ENCODE assay signal across 8 cellular contexts in genomic region chr7:1290262-1291039, GRCh38. TPM values are rescaled to one million over a fixed set of nuclear protein-coding genes. Genes with fewer than 3 reads are reported as not detected.
DNase-seq lines count a peak whose midpoint lies in the region; ATAC-seq, FAIRE-seq and TF ChIP-seq lines count a peak whose summit lies in the region.

No MANE protein-coding gene starts in this region.

- CTCF ChIA-PET in AG04449 (lab: Yijun Ruan, JAX), result interaction anchor here (1.1 to 1.6 kb wide), 8 partner anchors 10 to 1188 kb away, joined by 3 to 7 read pairs (median 3); no protein-coding TSS in a partner anchor
- CTCF ChIA-PET in activated CD4-positive, alpha-beta memory T cell treated with anti-CD3 and anti-CD28 coated beads for 36 hours (lab: Charles Lee), result no interaction called here

- H3K4me3 Mint-ChIP-seq in activated CD4-positive, alpha-beta memory T cell treated with anti-CD3 and anti-CD28 coated beads for 36 hours, result peak overlapping the region; percentile 48
- H3K4me3 Mint-ChIP-seq in natural killer cell, result peak overlapping the region; percentile 86

- H3K9ac ChIP-seq in fibroblast of lung (ENCODE audit: insufficient read depth, low read length), result no peak overlapping the region

- H3K9me3 Mint-ChIP-seq in activated CD4-positive, alpha-beta memory T cell treated with anti-CD3 and anti-CD28 coated beads for 36 hours, result no peaks in the 10 kb centered on the region
- H3K9me3 Mint-ChIP-seq in natural killer cell, result no peaks in the 10 kb centered on the region

- H3K79me2 ChIP-seq in fibroblast of lung (ENCODE audit: control insufficient read depth, insufficient read depth, low read length), result no peaks in the 10 kb centered on the region

- ATAC-seq in natural killer cell (peak; percentile 83 to 96 (median 92)), GM18519 (IDR thresholded peaks at IDR 0.05; ENCODE audit: low FRiP score, unreplicated experiment) (no peak)

- no peak overlapping the region for H3K27ac Mint-ChIP-seq in activated CD4-positive, alpha-beta memory T cell treated with anti-CD3 and anti-CD28 coated beads for 36 hours
- H3K27ac Mint-ChIP-seq in natural killer cell, result peak overlapping the region; percentile 74 to 88

- TF ChIP-seq POLR2A in vagina (IDR thresholded peaks at IDR 0.05), result no peak
- no peak for TF ChIP-seq POLR2A in H54 (IDR thresholded peaks at IDR 0.05; ENCODE audit: low read depth, low read length)

- H3K36me3 Mint-ChIP-seq in activated CD4-positive, alpha-beta memory T cell treated with anti-CD3 and anti-CD28 coated beads for 36 hours, result no peaks in the 10 kb centered on the region
- H3K36me3 Mint-ChIP-seq in natural killer cell, result no peaks in the 10 kb centered on the region

- no peaks in the 10 kb centered on the region for H4K20me1 ChIP-seq in fibroblast of lung (ENCODE audit: control insufficient read depth, extremely low read depth, insufficient read depth, low read length)

- no peaks in the 10 kb centered on the region for H3K9me3 ChIP-seq in fibroblast of lung (ENCODE audit: control insufficient read depth, insufficient read depth, low read depth, low read length)
- no peaks in the 10 kb centered on the region for H3K9me3 ChIP-seq in vagina

- intact Hi-C loops in activated CD4-positive, alpha-beta memory T cell treated with anti-CD3 and anti-CD28 coated beads for 36 hours (cut with micrococcal nuclease), result no loop called here
- intact Hi-C loops in natural killer cell (cut with micrococcal nuclease), result no loop called here
- intact Hi-C loops in vagina (cut with DNase I), result no loop called here

- DNase-seq in AG04449 (ENCODE audit: low read depth, low spot score) (no peak), HCEC 1CT (peak; percentile 20), fibroblast of lung (ENCODE audit: low read depth in 2 of 2) (peak; percentile 16 to 39), natural killer cell (peak; percentile 74), vagina (ENCODE audit: extremely low spot score in 2 of 2) (no peak), H54 (ENCODE audit: insufficient read length, low spot score) (no peak)
- peak; percentile 32 for DNase-seq in activated CD4-positive, alpha-beta memory T cell treated with anti-CD3 and anti-CD28 coated beads for 36 hours

- H3K4me1 ChIP-seq in fibroblast of lung (ENCODE audit: control insufficient read depth, extremely low read depth, insufficient read depth, low read length) (no peaks in the 10 kb centered on the region), vagina (peaks cover 19% of the 10 kb centered on the region)

- H3K36me3 ChIP-seq in fibroblast of lung (ENCODE audit: control insufficient read depth, insufficient read depth, low read length) (no peaks in the 10 kb centered on the region), vagina (no peaks in the 10 kb centered on the region)

- no peak overlapping the region for H3K27ac ChIP-seq in fibroblast of lung (ENCODE audit: insufficient read depth, low read length)
- H3K27ac ChIP-seq in vagina, result no peak overlapping the region

- peaks cover 17% of the 10 kb centered on the region for H3K27me3 Mint-ChIP-seq in activated CD4-positive, alpha-beta memory T cell treated with anti-CD3 and anti-CD28 coated beads for 36 hours
- no peaks in the 10 kb centered on the region for H3K27me3 Mint-ChIP-seq in natural killer cell (ENCODE audit: low read depth in 2 of 2)

- TF ChIP-seq CTCF in AG04449 (IDR thresholded peaks at IDR 0.05; ENCODE audit: insufficient read depth, low read length, missing control alignments) (peak; percentile 47), fibroblast of lung (conservative IDR thresholded peaks at IDR 0.05 in 1 of 2, IDR thresholded peaks at IDR 0.05 in 1 of 2; ENCODE audit: low read depth in 1 of 2, low read length in 2 of 2) (peak; percentile 25 to 40), natural killer cell (IDR thresholded peaks at IDR 0.05) (no peak), vagina (IDR thresholded peaks at IDR 0.05) (no peak)

- H3K4me1 Mint-ChIP-seq in activated CD4-positive, alpha-beta memory T cell treated with anti-CD3 and anti-CD28 coated beads for 36 hours (ENCODE audit: low read depth), result peaks cover 14% of the 10 kb centered on the region
- H3K4me1 Mint-ChIP-seq in natural killer cell, result peaks cover 0 to 31% of the 10 kb centered on the region in 2 donors

- peak overlapping the region; percentile 62 for H3K4me2 ChIP-seq in fibroblast of lung (ENCODE audit: extremely low read depth, insufficient read depth, low read length)

- FAIRE-seq in H54 (lab: Jason Lieb, UNC), result no peak

- POLR2A ChIA-PET in AG04449 (lab: Yijun Ruan, JAX), result no interaction called here
- POLR2A ChIA-PET in activated CD4-positive, alpha-beta memory T cell treated with anti-CD3 and anti-CD28 coated beads for 36 hours (lab: Charles Lee), result no interaction called here

- no peak overlapping the region for H2AFZ ChIP-seq in fibroblast of lung (ENCODE audit: low read length)

- peak overlapping the region; percentile 50 for H3K4me3 ChIP-seq in AG04449 (ENCODE audit: low read depth, low read length)
- H3K4me3 ChIP-seq in fibroblast of lung (replicated peaks in 1 of 4; ENCODE audit: control extremely low read depth in 1 of 4, insufficient read depth in 1 of 4, low read depth in 3 of 4, low read length in 4 of 4), result peak overlapping the region in 3 of 4 experiments; percentile 9 to 48 (median 45)
- peak overlapping the region; percentile 36 to 39 for H3K4me3 ChIP-seq in vagina

- peaks cover 16% of the 10 kb centered on the region for H3K27me3 ChIP-seq in fibroblast of lung (ENCODE audit: control insufficient read depth, insufficient read depth, low read length)
- no peaks in the 10 kb centered on the region for H3K27me3 ChIP-seq in vagina

RNA-seq across cellular contexts. Expression of gene UNCX, which starts 57.8 kb away (rescaled TPM):
- total RNA-seq in activated CD4-positive, alpha-beta memory T cell treated with anti-CD3 and anti-CD28 coated beads for 36 hours, result not detected
- not detected in 2 replicates for total RNA-seq in fibroblast of lung
- polyA plus RNA-seq in fibroblast of lung, result not detected in 2 replicates
- not detected in 2 replicates for polyA plus RNA-seq in fibroblast of lung (2012)
- polyA minus RNA-seq in fibroblast of lung (ENCODE audit: low replicate concordance), result not detected in 2 replicates
- total RNA-seq in natural killer cell, result not detected
- not detected for total RNA-seq in vagina

Comparison
In these comparisons a context has a peak if more than half of its experiments do, and no peak if none do; other contexts are left out.
1. DNase-seq: peak in HCEC 1CT (single experiment), activated CD4-positive, alpha-beta memory T cell treated with anti-CD3 and anti-CD28 coated beads for 36 hours (single experiment), fibroblast of lung (2 of 2) and natural killer cell (single experiment); none in AG04449 (single experiment), vagina (0 of 2) and H54 (single experiment).
2. CTCF ChIP-seq: peak in AG04449 (single experiment) and fibroblast of lung (2 of 2); none in natural killer cell (single experiment) and vagina (0 of 3).
3. Peak in every context shown above with its lines, with median percentiles within 50 percentile points of each other: H3K4me3 ChIP-seq.